ENCODE assay signal across 20 cellular contexts in genomic region chr6:53992522-53992921, GRCh38.
DNase-seq lines count a peak whose midpoint lies in the region; ATAC-seq and TF ChIP-seq lines count a peak whose summit lies in the region.
"Had no signal": no experiment of that assay in that cellular context is flagged by ENCODE, and none has a peak within 500 bp of the region (broad histone marks: within the 10 kb centered on the region; RNA-seq: fewer than 3 reads in every experiment).

No MANE protein-coding gene starts in this region.

- H3K36me3 Mint-ChIP-seq in WTC11 (no peaks in the 10 kb centered on the region), nephron progenitor cell (ENCODE audit: low read depth) (no peaks in the 10 kb centered on the region)
- H3K36me3 Mint-ChIP-seq: CD4-positive, CD25-positive, alpha-beta regulatory T cell had no signal

- ATAC-seq in WTC11: peak; percentile 56
- ATAC-seq in GM21526 (IDR thresholded peaks at IDR 0.05; ENCODE audit: low FRiP score, unreplicated experiment): no peak
- ATAC-seq in SK-N-SH treated with all-trans-retinoic acid at 6 μM for 48 hours: no peak
- ATAC-seq: HepG2, Right ventricle myocardium inferior had no signal

- H3K9me3 Mint-ChIP-seq in WTC11: no peaks in the 10 kb centered on the region
- H3K9me3 Mint-ChIP-seq in nephron progenitor cell: no peaks in the 10 kb centered on the region

- H3K27ac Mint-ChIP-seq in WTC11: no peak overlapping the region
- no peak overlapping the region for H3K27ac Mint-ChIP-seq in nephron progenitor cell
- H3K27ac Mint-ChIP-seq: CD4-positive, CD25-positive, alpha-beta regulatory T cell had no signal

- H3K4me1 Mint-ChIP-seq in WTC11 (peaks cover 12% of the 10 kb centered on the region), nephron progenitor cell (peaks cover 26% of the 10 kb centered on the region)
- H3K4me1 Mint-ChIP-seq: CD4-positive, CD25-positive, alpha-beta regulatory T cell had no signal

- no peak overlapping the region for H3K4me3 Mint-ChIP-seq in WTC11
- no peak overlapping the region for H3K4me3 Mint-ChIP-seq in nephron progenitor cell
- H3K4me3 Mint-ChIP-seq: CD4-positive, CD25-positive, alpha-beta regulatory T cell had no signal

- DNase-seq in DMS 273 (lab: John Stamatoyannopoulos, UW; ENCODE audit: unreplicated experiment) (peak; percentile 45), DMS 273 treated with DMSO at 0.1 percent for 48 hours (lab: John Stamatoyannopoulos, UW) (no peak), WTC11 (ENCODE audit: low spot score) (no peak), fibroblast of mammary gland (ENCODE audit: low read depth) (no peak), CD1c-positive myeloid dendritic cell (ENCODE audit: extremely low spot score) (no peak), nephron progenitor cell (no peak)
- DNase-seq: Caco-2; CD4-positive, CD25-positive, alpha-beta regulatory T cell; GF-D8; GOT3; KBM-7; NCI-H1105 treated with DMSO at 0.1 percent for 48 hours; NCI-H1694; NCI-H2107; NCI-H2227 treated with DMSO at 0.1 percent for 48 hours; NCI-H510A treated with DMSO at 0.1 percent for 48 hours had no signal

- no peak overlapping the region for H3K4me3 ChIP-seq in fibroblast of mammary gland (ENCODE audit: control insufficient read depth, low read depth, low read length)

- TF ChIP-seq CTCF in WTC11 (IDR thresholded peaks at IDR 0.05) (no peak), fibroblast of mammary gland (conservative IDR thresholded peaks at IDR 0.05; ENCODE audit: control insufficient read depth, insufficient read depth, low read depth, low read length) (peak; percentile 1), nephron progenitor cell (IDR thresholded peaks at IDR 0.05) (no peak)

- H3K27me3 Mint-ChIP-seq in WTC11 (ENCODE audit: low read depth) (no peaks in the 10 kb centered on the region), nephron progenitor cell (ENCODE audit: low read depth, poor library complexity) (no peaks in the 10 kb centered on the region)
- H3K27me3 Mint-ChIP-seq: CD4-positive, CD25-positive, alpha-beta regulatory T cell had no signal

- CTCF ChIA-PET in WTC11 (lab: Charles Lee): interaction anchor here (0.6 to 1.1 kb wide), 5 partner anchors 11 to 628 kb away, joined by 3 to 5 read pairs (median 3); no protein-coding TSS in a partner anchor

- POLR2A ChIA-PET in WTC11 (lab: Charles Lee): no interaction called here

TF ChIP-seq in WTC11, 78 proteins besides CTCF, POLR2A, EP300 and RAD21 (continues in another document):
- TF ChIP-seq CBFB (CRISPR knock-in tag; IDR thresholded peaks at IDR 0.05; ENCODE audit: low read depth) (no peak), MYBL2 (CRISPR knock-in tag; IDR thresholded peaks at IDR 0.05) (no peak), TEAD1 (CRISPR knock-in tag; IDR thresholded peaks at IDR 0.05) (no peak), USF1 (CRISPR knock-in tag; IDR thresholded peaks at IDR 0.05) (no peak), ZNF512 (CRISPR knock-in tag; IDR thresholded peaks at IDR 0.05; ENCODE audit: borderline replicate concordance) (no peak), E2F5 (CRISPR knock-in tag; IDR thresholded peaks at IDR 0.05) (no peak), KAT7 (CRISPR knock-in tag; IDR thresholded peaks at IDR 0.05; ENCODE audit: borderline replicate concordance) (no peak)

TF ChIP-seq in SK-N-SH treated with all-trans-retinoic acid at 6 μM for 48 hours, 23 proteins besides CTCF, POLR2A, EP300 and RAD21:
- TF ChIP-seq ZNF565 (CRISPR knock-in tag; conservative IDR thresholded peaks at IDR 0.05; ENCODE audit: low read depth) (no peak), ZC3H10 (CRISPR knock-in tag; IDR thresholded peaks at IDR 0.05) (no peak), ZFP30 (CRISPR knock-in tag; IDR thresholded peaks at IDR 0.05) (no peak), ZNF8 (CRISPR knock-in tag; IDR thresholded peaks at IDR 0.05) (no peak), GLIS3 (CRISPR knock-in tag; IDR thresholded peaks at IDR 0.05) (no peak), ISL1 (CRISPR knock-in tag; IDR thresholded peaks at IDR 0.05) (no peak)
